In genomic region chr5:142014911-142015584, GRCh38 we compare ENCODE assay signal across 8 cellular contexts. TPM values are rescaled to one million over a fixed set of nuclear protein-coding genes. Genes with fewer than 3 reads are reported as not detected.
DNase-seq lines count a peak whose midpoint lies in the region; ATAC-seq, FAIRE-seq and TF ChIP-seq lines count a peak whose summit lies in the region.

No MANE protein-coding gene starts in this region.

- no peaks in the 10 kb centered on the region for H3K27me3 ChIP-seq in K562 (ENCODE audit: control insufficient read depth in 2 of 2, insufficient read depth in 2 of 2, low read length in 2 of 2)
- no peaks in the 10 kb centered on the region for H3K27me3 ChIP-seq in kidney epithelial cell (ENCODE audit: control insufficient read depth, insufficient read depth, low read length)

- H2AFZ ChIP-seq in K562 (ENCODE audit: low read depth, low read length), result peak overlapping the region; percentile 69; the same call in 1 of the 2 replicates

- no peaks in the 10 kb centered on the region for H4K20me1 ChIP-seq in K562 (replicated peaks; ENCODE audit: control insufficient read depth, insufficient read depth, low read length)

- in situ Hi-C loops in K562 (cut with MboI), result no loop called here

- TF ChIP-seq RAD21 in K562 (CRISPR knock-in tag; conservative IDR thresholded peaks at IDR 0.05 in 1 of 2, IDR thresholded peaks at IDR 0.05 in 1 of 2), result peak; percentile 13 to 56; a peak in 3 of 4 replicates

- DNase-seq in AG09309 (ENCODE audit: low read depth) (peak; percentile 8), LHCN-M2 (ENCODE audit: low read depth) (peak; percentile 45), T-helper 2 cell (peak in 3 of 5 experiments; percentile 22 to 81 (median 46)), K562 (ENCODE audit: extremely low read depth in 1 of 4, low spot score in 3 of 4) (peak; percentile 34 to 71 (median 36)), kidney epithelial cell (ENCODE audit: low read depth) (peak; percentile 71), ureter (ENCODE audit: low spot score) (no peak)
- peak; percentile 24 to 44 for DNase-seq in stimulated activated CD4-positive, alpha-beta T cell treated with anti-CD3 and anti-CD28 coated beads, Interleukin-4, amount 100 ng/mL, for 48 hours (ENCODE audit: low read depth in 2 of 2)

- POLR2A ChIA-PET in K562 (lab: Yijun Ruan, JAX), result interaction anchor here (0.5 to 1.5 kb wide), 5 partner anchors 9 to 73 kb away, joined by 3 to 4 read pairs (median 3); no protein-coding TSS in a partner anchor

- CTCF ChIA-PET in K562 (lab: Yijun Ruan, JAX; ENCODE audit: low intra/inter-chr PET ratio), result interaction anchor here (0.7 kb wide), 1 partner anchor 126 kb away, joined by 5 read pairs; no protein-coding TSS in a partner anchor

- TF ChIP-seq EP300 in K562 (IDR thresholded peaks at IDR 0.05; ENCODE audit: low read length), result no peak

- intact Hi-C loops in K562 (cut with micrococcal nuclease), result no loop called here

- H3K4me2 ChIP-seq in K562 (ENCODE audit: insufficient read depth, low read length), result no peak overlapping the region; the same call in 1 of the 2 replicates

- no peaks in the 10 kb centered on the region for H3K9me3 ChIP-seq in K562 (replicated peaks; ENCODE audit: control insufficient read depth, insufficient read depth, low read depth, low read length)

- peak; percentile 34 for TF ChIP-seq CTCF in AG09309 (IDR thresholded peaks at IDR 0.05; ENCODE audit: control insufficient read depth, insufficient read depth, low read depth, low read length, missing control alignments)
- peak; percentile 29 to 68 (median 60); a peak in 5 of 6 replicates for TF ChIP-seq CTCF in K562 (IDR thresholded peaks at IDR 0.05 in 2 of 3, conservative IDR thresholded peaks at IDR 0.05 in 1 of 3; ENCODE audit: insufficient read depth in 2 of 3, low read depth in 1 of 3, low read length in 3 of 3)
- peak; percentile 50 for TF ChIP-seq CTCF in kidney epithelial cell (IDR thresholded peaks at IDR 0.05; ENCODE audit: insufficient read depth, low read length, poor library complexity, severe bottlenecking)

- TF ChIP-seq POLR2A in K562 (conservative IDR thresholded peaks at IDR 0.05), result no peak

- no peaks in the 10 kb centered on the region for H3K9me1 ChIP-seq in K562 (ENCODE audit: control insufficient read depth, insufficient read depth, low read length)

- H3K4me1 ChIP-seq in K562 (replicated peaks in 1 of 2; ENCODE audit: control insufficient read depth in 2 of 2, insufficient read depth in 2 of 2, low read length in 2 of 2), result peaks cover 19 to 30% of the 10 kb centered on the region in 2 experiments

- H3K4me3 ChIP-seq in AG09309 (ENCODE audit: control insufficient read depth, low read depth, low read length) (no peak overlapping the region), K562 (no peak overlapping the region), kidney epithelial cell (ENCODE audit: low read depth, low read length) (no peak overlapping the region)

- H3K9ac ChIP-seq in K562 (ENCODE audit: insufficient read depth in 1 of 2, low read depth in 2 of 2, low read length in 2 of 2), result no peak overlapping the region

- FAIRE-seq in K562 (lab: Jason Lieb, UNC), result peak; percentile 71

- peaks cover 12% of the 10 kb centered on the region for H3K36me3 ChIP-seq in K562 (ENCODE audit: control insufficient read depth, insufficient read depth, low read length)
- no peaks in the 10 kb centered on the region for H3K36me3 ChIP-seq in kidney epithelial cell (ENCODE audit: control insufficient read depth, insufficient read depth, low read length)

- H3K79me2 ChIP-seq in K562 (ENCODE audit: control insufficient read depth, insufficient read depth, low read length), result peaks cover 15% of the 10 kb centered on the region

- peak; percentile 44 for ATAC-seq in GM18517 (IDR thresholded peaks at IDR 0.05; ENCODE audit: unreplicated experiment)
- peak; percentile 26; the same call in 2 of the 3 replicates for ATAC-seq in K562

- whole genome bisulfite sequencing in K562 (ENCODE audit: insufficient coverage, low coverage, missing lambda C conversion rate), result 22% methylated on average over 7 of the region's 7 CpGs

- BruUV-seq in K562 (replicated peaks; lab: Mats Ljungman, UMichigan), result no TSS peak

- H3K27ac ChIP-seq in K562 (ENCODE audit: extremely low read depth, low read depth, low read length), result no peak overlapping the region

TF ChIP-seq in K562, 482 proteins besides CTCF, POLR2A, EP300 and RAD21 (continues in another document):
- TF ChIP-seq DPF2 (IDR thresholded peaks at IDR 0.05), result peak; percentile 41; the same call in 1 of the 2 replicates
- TF ChIP-seq TEAD4 (IDR thresholded peaks at IDR 0.05; ENCODE audit: low read length), result 0 out of 2 replicates have a peak, but pooled peaks have one; percentile 11
- TF ChIP-seq TEAD4 (CRISPR knock-in tag; IDR thresholded peaks at IDR 0.05; ENCODE audit: borderline replicate concordance), result no peak
- TF ChIP-seq CEBPB (tag; IDR thresholded peaks at IDR 0.05), result peak; percentile 38; the same call in 1 of the 2 replicates
- TF ChIP-seq CBFA2T2 (conservative IDR thresholded peaks at IDR 0.05), result 0 out of 2 replicates have a peak, but pooled peaks have one; percentile 15
- no peak for TF ChIP-seq U2AF2 (optimal IDR thresholded peaks at IDR 0.05; ENCODE audit: low read depth, low read length)
- no peak for TF ChIP-seq ARID1B (IDR thresholded peaks at IDR 0.05)

RNA-seq across cellular contexts. Expression of gene GNPDA1, which starts 2.2 kb away (rescaled TPM):
- 53.5 and 113 TPM in 2 replicates for total RNA-seq in LHCN-M2 (2014; rRNA removed)
- polyA plus RNA-seq in LHCN-M2 (2012), result 57.3 TPM
- 19.7 and 24.1 TPM in 2 replicates for total RNA-seq in K562 (2011; cell fraction: chromatin; rRNA removed; ENCODE audit: low replicate concordance)
- total RNA-seq in K562 (2011; cell fraction: nucleolus; rRNA removed), result 17.4 and 22.8 TPM in 2 replicates
- total RNA-seq in K562 (2011; cell fraction: nucleoplasm; rRNA removed), result 17.6 and 18.1 TPM in 2 replicates
- total RNA-seq in K562 (2014; rRNA removed), result 26.4 and 35.6 TPM in 2 replicates
- total RNA-seq in K562 (2014; rRNA removed; fragmentation: Illumina TruSeq; extraction: Trizol), result 50.2 and 52.2 TPM in 2 replicates
- 52.2 and 55.2 TPM in 2 replicates for total RNA-seq in K562 (2015; rRNA removed; fragmentation: Illumina TruSeq; extraction: Trizol)
- 36.6 and 40.2 TPM in 2 replicates for total RNA-seq in K562 (2021)
- 11.6 and 14.1 TPM in 2 replicates for polyA plus RNA-seq in K562 (2011; rRNA removed)
- 15.5 and 20.6 TPM in 2 replicates for polyA plus RNA-seq in K562 (2011; cell fraction: cytosol; rRNA removed)
- 20.8 and 22.1 TPM in 2 replicates for polyA plus RNA-seq in K562 (2011; cell fraction: nucleus; rRNA removed)
- polyA plus RNA-seq in K562 (2012), result 42.3 and 44.7 TPM in 2 replicates
- polyA plus RNA-seq in K562 (2014; fragmentation: Illumina TruSeq; extraction: Trizol), result 46.2 and 64.1 TPM in 2 replicates
- 100 to 1,000 TPM; 119 to 145 TPM for polyA plus RNA-seq in K562 (2014; fragmentation: Nextera tagmentation; extraction: Ambion mirVana)
- 33.7 and 34.6 TPM in 2 replicates for polyA plus RNA-seq in K562 (2014; rRNA removed)
- 12.1 and 17.0 TPM in 2 replicates for polyA minus RNA-seq in K562 (2011; rRNA and poly(A)+ RNA removed)
- 13.9 and 18.3 TPM in 2 replicates for polyA minus RNA-seq in K562 (2011; cell fraction: cytosol; rRNA and poly(A)+ RNA removed)
- polyA minus RNA-seq in K562 (2011; cell fraction: nucleus; rRNA and poly(A)+ RNA removed), result 11.1 and 11.6 TPM in 2 replicates
- 102 and 164 TPM in 2 replicates for total RNA-seq in kidney epithelial cell
- 60.0 TPM for total RNA-seq in ureter

RNA-seq across cellular contexts. Expression of gene RNF14, which starts 46.1 kb away (rescaled TPM):
- 85.4 and 99.4 TPM in 2 replicates for total RNA-seq in LHCN-M2 (2014; rRNA removed)
- 54.4 TPM for polyA plus RNA-seq in LHCN-M2 (2012)
- total RNA-seq in K562 (2011; cell fraction: chromatin; rRNA removed; ENCODE audit: low replicate concordance), result 48.4 and 50.0 TPM in 2 replicates
- 25.0 and 27.0 TPM in 2 replicates for total RNA-seq in K562 (2011; cell fraction: nucleolus; rRNA removed)
- total RNA-seq in K562 (2011; cell fraction: nucleoplasm; rRNA removed), result 37.1 and 41.4 TPM in 2 replicates
- total RNA-seq in K562 (2014; rRNA removed), result 36.3 and 49.4 TPM in 2 replicates
- total RNA-seq in K562 (2014; rRNA removed; fragmentation: Illumina TruSeq; extraction: Trizol), result 96.0 and 113 TPM in 2 replicates
- 63.5 and 65.7 TPM in 2 replicates for total RNA-seq in K562 (2015; rRNA removed; fragmentation: Illumina TruSeq; extraction: Trizol)
- 71.5 and 72.9 TPM in 2 replicates for total RNA-seq in K562 (2021)
- polyA plus RNA-seq in K562 (2011; rRNA removed), result 40.2 and 75.1 TPM in 2 replicates
- 27.5 and 29.4 TPM in 2 replicates for polyA plus RNA-seq in K562 (2011; cell fraction: cytosol; rRNA removed)
- 31.7 and 39.3 TPM in 2 replicates for polyA plus RNA-seq in K562 (2011; cell fraction: nucleus; rRNA removed)
- polyA plus RNA-seq in K562 (2012), result 71.4 and 72.1 TPM in 2 replicates
- polyA plus RNA-seq in K562 (2014; fragmentation: Illumina TruSeq; extraction: Trizol), result 91.6 and 94.7 TPM in 2 replicates
- 100 to 1,000 TPM; 100 to 140 TPM for polyA plus RNA-seq in K562 (2014; fragmentation: Nextera tagmentation; extraction: Ambion mirVana)
- polyA plus RNA-seq in K562 (2014; rRNA removed), result 38.1 and 41.4 TPM in 2 replicates
- polyA minus RNA-seq in K562 (2011; rRNA and poly(A)+ RNA removed), result 49.8 and 68.3 TPM in 2 replicates
- 27.7 and 44.4 TPM in 2 replicates for polyA minus RNA-seq in K562 (2011; cell fraction: cytosol; rRNA and poly(A)+ RNA removed)
- polyA minus RNA-seq in K562 (2011; cell fraction: nucleus; rRNA and poly(A)+ RNA removed), result 20.3 and 28.5 TPM in 2 replicates
- total RNA-seq in kidney epithelial cell, result 68.8 and 95.9 TPM in 2 replicates
- 59.3 TPM for total RNA-seq in ureter

RNA-seq across cellular contexts. Expression of gene PCDH12, which starts 57.0 kb away (rescaled TPM):
- total RNA-seq in LHCN-M2 (2014; rRNA removed), result under 0.01 TPM in 1 of 2 replicates, not detected in the other
- polyA plus RNA-seq in LHCN-M2 (2012), result 0.02 TPM
- total RNA-seq in K562 (2011; cell fraction: chromatin; rRNA removed; ENCODE audit: low replicate concordance), result not detected in 2 replicates
- under 0.01 TPM in 1 of 2 replicates, not detected in the other for total RNA-seq in K562 (2011; cell fraction: nucleolus; rRNA removed)
- not detected in 2 replicates for total RNA-seq in K562 (2011; cell fraction: nucleoplasm; rRNA removed)
- 0.04 TPM in 1 of 2 replicates, not detected in the other for total RNA-seq in K562 (2014; rRNA removed)
- 0.03 TPM in 1 of 2 replicates, not detected in the other for total RNA-seq in K562 (2014; rRNA removed; fragmentation: Illumina TruSeq; extraction: Trizol)
- not detected in 2 replicates for total RNA-seq in K562 (2015; rRNA removed; fragmentation: Illumina TruSeq; extraction: Trizol)
- total RNA-seq in K562 (2021), result 0.04 TPM in 1 of 2 replicates, not detected in the other
- not detected in 2 replicates for polyA plus RNA-seq in K562 (2011; rRNA removed)
- polyA plus RNA-seq in K562 (2011; cell fraction: cytosol; rRNA removed), result under 0.01 TPM in 1 of 2 replicates, not detected in the other
- not detected in 2 replicates for polyA plus RNA-seq in K562 (2011; cell fraction: nucleus; rRNA removed)
- polyA plus RNA-seq in K562 (2012), result 0.03 and 0.79 TPM in 2 replicates
- 0.01 and 0.03 TPM in 2 replicates for polyA plus RNA-seq in K562 (2014; fragmentation: Illumina TruSeq; extraction: Trizol)
- polyA plus RNA-seq in K562 (2014; fragmentation: Nextera tagmentation; extraction: Ambion mirVana), result under 1 TPM; 0.01 TPM
- polyA plus RNA-seq in K562 (2014; rRNA removed), result 0.01 TPM in 1 of 2 replicates, not detected in the other
- polyA minus RNA-seq in K562 (2011; rRNA and poly(A)+ RNA removed), result not detected in 2 replicates
- polyA minus RNA-seq in K562 (2011; cell fraction: cytosol; rRNA and poly(A)+ RNA removed), result not detected in 2 replicates
- polyA minus RNA-seq in K562 (2011; cell fraction: nucleus; rRNA and poly(A)+ RNA removed), result not detected in 2 replicates
- not detected in 2 replicates for total RNA-seq in kidney epithelial cell
- total RNA-seq in ureter, result 7.4 TPM
